10 cellular contexts compared by ENCODE assay signal in the genomic region with DNA sequence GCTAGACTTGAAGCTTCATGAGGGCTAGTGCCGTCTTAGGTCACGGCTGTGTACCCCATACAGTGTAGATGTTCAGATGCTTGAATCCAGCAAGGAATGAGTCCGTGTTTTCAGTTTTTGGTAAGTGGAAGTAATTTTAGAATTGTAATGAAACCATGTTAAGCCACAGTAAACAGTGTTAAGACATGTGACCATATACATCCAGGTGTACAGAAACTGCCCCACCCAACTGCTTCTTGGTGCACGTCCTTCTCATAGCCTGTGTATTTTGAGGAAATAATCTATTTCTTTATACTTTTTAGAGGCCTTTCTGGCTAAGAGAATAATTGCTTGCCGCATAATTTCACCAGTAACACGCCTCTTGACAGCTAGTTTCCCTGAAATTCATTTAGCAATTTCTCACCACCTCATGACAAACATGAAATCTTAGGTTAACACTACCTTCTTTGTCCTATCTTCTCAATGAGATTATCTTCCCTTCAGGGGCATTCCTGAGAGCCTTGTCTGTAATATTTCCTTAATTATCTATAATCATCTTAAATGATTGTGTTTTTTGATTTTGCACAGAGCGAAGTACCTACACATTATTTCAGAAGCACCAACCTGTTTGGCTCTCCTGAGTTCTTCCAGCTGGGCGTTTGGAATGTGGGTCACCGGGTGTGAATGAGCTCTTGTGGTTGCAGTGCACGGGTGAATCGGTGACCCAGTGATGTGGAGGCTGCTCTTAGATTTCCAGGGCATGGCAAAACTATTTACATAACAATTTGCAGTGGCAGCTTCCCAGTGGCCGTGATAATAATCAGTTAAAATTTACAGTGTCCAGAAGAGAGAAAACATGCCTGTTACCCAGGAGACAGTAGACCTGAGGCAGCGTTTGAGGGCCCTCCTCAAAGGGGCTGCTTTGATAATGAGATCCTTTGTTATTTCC. TPM values are rescaled to one million over a fixed set of nuclear protein-coding genes. Genes with fewer than 3 reads are reported as not detected.
DNase-seq lines count a peak whose midpoint lies in the region; ATAC-seq, FAIRE-seq and TF ChIP-seq lines count a peak whose summit lies in the region.
"Had no signal": no experiment of that assay in that cellular context is flagged by ENCODE, and none has a peak within 500 bp of the region (broad histone marks: within the 10 kb centered on the region; RNA-seq: fewer than 3 reads in every experiment).

No MANE protein-coding gene starts in this region.

- RAD21 ChIA-PET in GM12878 (lab: Charles Lee; ENCODE audit: unreplicated experiment) = interaction anchor here (1.4 kb wide), 1 partner anchor 78 kb away, joined by 3 read pairs; no protein-coding TSS in a partner anchor

- H3K9ac ChIP-seq in KMS-11 (no peak overlapping the region), GM12878 (ENCODE audit: control insufficient read depth, insufficient read depth, low read length) (no peak overlapping the region)

- no peak for FAIRE-seq in GM12878 (lab: Jason Lieb, UNC)

- H3K27ac ChIP-seq in KMS-11 = peak overlapping the region; percentile 49; the same call in 1 of the 2 replicates
- H3K27ac ChIP-seq in GM12878 (ENCODE audit: control insufficient read depth, insufficient read depth) = peak overlapping the region; percentile 56; the same call in 1 of the 2 replicates
- no peak overlapping the region for H3K27ac ChIP-seq in osteoblast (ENCODE audit: low read depth, low read length)
- H3K27ac ChIP-seq: prostate gland had no signal

- H3K9me3 ChIP-seq in GM12878 (replicated peaks; ENCODE audit: control insufficient read depth, insufficient read depth, low read length) (no peaks in the 10 kb centered on the region), osteoblast (ENCODE audit: low read depth, low read length) (no peaks in the 10 kb centered on the region)
- H3K9me3 ChIP-seq: prostate gland had no signal

- CTCF ChIA-PET in GM12878 (lab: Yijun Ruan, JAX) = interaction anchor here (1.3 to 2.5 kb wide), 4 partner anchors 21 to 119 kb away, joined by 3 to 6 read pairs (median 4); no protein-coding TSS in a partner anchor

- no peak for TF ChIP-seq RAD21 in GM12878 (IDR thresholded peaks at IDR 0.05; ENCODE audit: insufficient read depth, low read depth, low read length)

- H3K4me2 ChIP-seq in KMS-11 (peak overlapping the region; percentile 78), GM12878 (ENCODE audit: control insufficient read depth, insufficient read depth) (peak overlapping the region; percentile 47), osteoblast (ENCODE audit: insufficient read depth, low read length) (no peak overlapping the region)

- H2AFZ ChIP-seq in KMS-11 (ENCODE audit: low read depth) (no peak overlapping the region), GM12878 (ENCODE audit: control insufficient read depth, low read depth, low read length) (no peak overlapping the region), osteoblast (ENCODE audit: low read length) (no peak overlapping the region)

- H4K20me1 ChIP-seq in KMS-11 (ENCODE audit: insufficient read depth) = no peaks in the 10 kb centered on the region; the same call in 1 of the 2 replicates
- H4K20me1 ChIP-seq in GM12878 (ENCODE audit: control insufficient read depth, insufficient read depth) = no peaks in the 10 kb centered on the region
- peaks cover 41% of the 10 kb centered on the region for H4K20me1 ChIP-seq in osteoblast (ENCODE audit: insufficient read depth, low read length)

- no peak for TF ChIP-seq CTCF in KMS-11 (conservative IDR thresholded peaks at IDR 0.05; ENCODE audit: low read depth, low read length)
- no peak for TF ChIP-seq CTCF in GM12878 (IDR thresholded peaks at IDR 0.05 in 2 of 3, conservative IDR thresholded peaks at IDR 0.05 in 1 of 3; ENCODE audit: control insufficient read depth in 2 of 3, extremely low read depth in 1 of 3, insufficient read depth in 1 of 3, low read depth in 3 of 3, low read length in 3 of 3)
- no peak for TF ChIP-seq CTCF in osteoblast (IDR thresholded peaks at IDR 0.05; ENCODE audit: extremely low read depth, low read depth, low read length)

- no peaks in the 10 kb centered on the region for H3K36me3 ChIP-seq in KMS-11 (ENCODE audit: insufficient read depth)
- peaks cover 1 to 17% of the 10 kb centered on the region in 2 experiments; a peak in 3 of 4 replicates for H3K36me3 ChIP-seq in GM12878 (ENCODE audit: control insufficient read depth in 2 of 2, insufficient read depth in 2 of 2, low read length in 1 of 2)
- H3K36me3 ChIP-seq in osteoblast (ENCODE audit: insufficient read depth, low read length) = peaks cover 27% of the 10 kb centered on the region
- H3K36me3 ChIP-seq: prostate gland had no signal

- BruUV-seq in GM12878 (replicated peaks; lab: Mats Ljungman, UMichigan) = no TSS peak

- ATAC-seq in GM12878 (peak; percentile 53), GM18909 (IDR thresholded peaks at IDR 0.05; ENCODE audit: poor library complexity, unreplicated experiment) (no peak)
- ATAC-seq: stimulated activated naive CD8-positive, alpha-beta T cell treated with anti-CD3 and anti-CD28 coated beads, Interleukin-15, Interleukin-2, amounts not matched to agents 100 U/mL and 50 U/mL, for 24 hours had no signal

- in situ Hi-C loops in GM12878 (cut with MboI) = no loop called here

- DNase-seq in Daoy (ENCODE audit: low read depth) (peak; percentile 14), GM12878 (ENCODE audit: low read depth, low spot score) (no peak), osteoblast (ENCODE audit: insufficient read length, low spot score, missing footprints) (peak; percentile 57), medulla oblongata (ENCODE audit: extremely low spot score) (no peak), NCI-H82 treated with DMSO at 0.1 percent for 48 hours (lab: John Stamatoyannopoulos, UW; ENCODE audit: unreplicated experiment) (no peak), DMS 273 (lab: John Stamatoyannopoulos, UW; ENCODE audit: unreplicated experiment) (no peak)
- DNase-seq: stimulated activated naive CD8-positive, alpha-beta T cell treated with anti-CD3 and anti-CD28 coated beads, Interleukin-15, Interleukin-2, amounts not matched to agents 100 U/mL and 50 U/mL, for 24 hours had no signal

- WGBS in GM12878 (ENCODE audit: insufficient coverage, insufficient replicate concordance, low lambda C conversion rate, missing lambda C conversion rate) = 74% methylated on average over 13 of the region's 13 CpGs

- H3K4me1 ChIP-seq in KMS-11 (ENCODE audit: low read depth, poor library complexity, severe bottlenecking) (peaks cover 62% of the 10 kb centered on the region), GM12878 (ENCODE audit: control insufficient read depth, insufficient read depth, low read length) (peaks cover 32% of the 10 kb centered on the region), osteoblast (ENCODE audit: insufficient read depth, low read length) (peaks cover 26% of the 10 kb centered on the region)

- TF ChIP-seq POLR2A in GM12878 (IDR thresholded peaks at IDR 0.05; ENCODE audit: low read depth, low read length) = no peak

- H3K4me3 ChIP-seq in KMS-11 (IDR thresholded peaks at IDR 0.05; ENCODE audit: insufficient read depth, low read depth, low read length) (no peak overlapping the region), GM12878 (no peak overlapping the region), osteoblast (ENCODE audit: insufficient read depth, low read length) (no peak overlapping the region)
- H3K4me3 ChIP-seq: prostate gland had no signal

- SMC1A ChIA-PET in GM12878 (lab: Charles Lee; ENCODE audit: uncharacterized antibody, unreplicated experiment) = interaction anchor here (1.1 to 1.8 kb wide), 4 partner anchors 15 to 80 kb away, joined by 3 to 6 read pairs (median 4); no protein-coding TSS in a partner anchor

- H3K79me2 ChIP-seq in KMS-11 (ENCODE audit: insufficient read depth, low read depth) = peaks cover 45% of the 10 kb centered on the region; the same call in 1 of the 2 replicates
- H3K79me2 ChIP-seq in GM12878 (ENCODE audit: control insufficient read depth, insufficient read depth, low read length) = peaks cover 27% of the 10 kb centered on the region
- peaks cover 52% of the 10 kb centered on the region for H3K79me2 ChIP-seq in osteoblast (ENCODE audit: insufficient read depth, low read length)

- intact Hi-C loops in GM12878 (cut with micrococcal nuclease; ENCODE audit: unreplicated experiment) = no loop called here

- no peak for TF ChIP-seq EP300 in GM12878 (IDR thresholded peaks at IDR 0.05; ENCODE audit: borderline replicate concordance in 1 of 2, control insufficient read depth in 1 of 2, low read depth in 2 of 2, low read length in 2 of 2)

- POLR2A ChIA-PET in GM12878 (lab: Charles Lee) = interaction anchor here (0.5 kb wide), 1 partner anchor 77 kb away, joined by 3 read pairs; no protein-coding TSS in a partner anchor

- H3K27me3 ChIP-seq in KMS-11 (ENCODE audit: insufficient read depth, low read depth) = no peaks in the 10 kb centered on the region
- no peaks in the 10 kb centered on the region for H3K27me3 ChIP-seq in GM12878 (replicated peaks in 1 of 2; ENCODE audit: control insufficient read depth in 2 of 2, insufficient read depth in 2 of 2, low read length in 1 of 2)
- H3K27me3 ChIP-seq in osteoblast (ENCODE audit: insufficient read depth, low read length) = no peaks in the 10 kb centered on the region

RNA-seq across cellular contexts. Expression of a gene that starts 50.2 kb away (rescaled TPM):
- 7.3 and 9.6 TPM in 2 replicates for total RNA-seq in Daoy (2014; rRNA removed; shearing (Covaris generic))
- 9.2 and 10.5 TPM in 2 replicates for total RNA-seq in GM12878 (2013; cell fraction: nucleolus; rRNA removed)
- total RNA-seq in GM12878 (2014; rRNA removed) (8.9 and 9.0 TPM in 2 replicates), GM12878 (2014; rRNA removed; fragmentation: Illumina TruSeq; extraction: Trizol) (6.7 and 6.9 TPM in 2 replicates), GM12878 (2021) (12.0 TPM in 2 replicates), osteoblast (12.7 and 13.0 TPM in 2 replicates)
- 5.4 TPM for polyA plus RNA-seq in GM12878 (2011; ENCODE audit: low read depth)
- polyA plus RNA-seq in GM12878 (2011; rRNA removed) (3.7 and 4.3 TPM in 2 replicates), GM12878 (2014; fragmentation: Illumina TruSeq; extraction: Trizol) (6.6 and 7.2 TPM in 2 replicates), GM12878 (2014; fragmentation: Nextera tagmentation; extraction: Ambion mirVana) (1 to 10 TPM in 1 of 2 experiments, under 1 TPM in 1; 0.66 to 1.2 TPM), GM12878 (2014; rRNA removed) (7.7 and 7.9 TPM in 2 replicates), GM12878 (2016; fragmentation: Nextera tagmentation; extraction: Ambion mirVana) (1 to 10 TPM; 1.1 to 1.3 TPM)
- 5.5 and 6.6 TPM in 2 replicates for polyA plus RNA-seq in GM12878 (2011; cell fraction: cytosol; rRNA removed)
- polyA plus RNA-seq in GM12878 (2011; cell fraction: nucleus; rRNA removed) = 9.5 and 13.3 TPM in 2 replicates
- polyA plus RNA-seq in GM12878 (2012) = 6.8 and 9.0 TPM in 2 replicates
- polyA minus RNA-seq in GM12878 (2011; rRNA and poly(A)+ RNA removed) = 4.1 and 7.7 TPM in 2 replicates
- polyA minus RNA-seq in GM12878 (2011; cell fraction: cytosol; rRNA and poly(A)+ RNA removed) = 5.0 and 5.9 TPM in 2 replicates
- 4.4 and 8.4 TPM in 2 replicates for polyA minus RNA-seq in GM12878 (2011; cell fraction: nucleus; rRNA and poly(A)+ RNA removed)

Comparison
In these comparisons a context has a peak if more than half of its experiments do, and no peak if none do; other contexts are left out.
1. DNase-seq: peak in Daoy (single experiment) and osteoblast (single experiment); none in GM12878 (single experiment), medulla oblongata (single experiment), NCI-H82 treated with DMSO at 0.1 percent for 48 hours (single experiment) and DMS 273 (single experiment).